Comparison of ENCODE assay signal across 10 cellular contexts in genomic region chr12:89427508-89428156, GRCh38.
DNase-seq lines count a peak whose midpoint lies in the region; ATAC-seq, FAIRE-seq and TF ChIP-seq lines count a peak whose summit lies in the region.
"Had no signal": no experiment of that assay in that cellular context is flagged by ENCODE, and none has a peak within 500 bp of the region (broad histone marks: within the 10 kb centered on the region; RNA-seq: fewer than 3 reads in every experiment).

No MANE protein-coding gene starts in this region.

- no peak overlapping the region for H3K4me3 ChIP-seq in brain microvascular endothelial cell (ENCODE audit: low read depth, low read length)
- no peak overlapping the region for H3K4me3 ChIP-seq in dorsolateral prefrontal cortex
- no peak overlapping the region for H3K4me3 ChIP-seq in esophagus muscularis mucosa
- H3K4me3 ChIP-seq: SJCRH30 had no signal

- no peak for DNase-seq in GM12891 (ENCODE audit: insufficient read length, low spot score)
- DNase-seq in GM20000 (ENCODE audit: low spot score), result peak; percentile 13
- peak; percentile 7 for DNase-seq in brain microvascular endothelial cell
- no peak for DNase-seq in dorsolateral prefrontal cortex
- DNase-seq in esophagus muscularis mucosa (ENCODE audit: extremely low spot score), result no peak
- no peak for DNase-seq in UCSD-AML1 (lab: John Stamatoyannopoulos, UW; ENCODE audit: unreplicated experiment)
- no peak for DNase-seq in NCI-H1930 (lab: John Stamatoyannopoulos, UW)
- DNase-seq: cerebellar nuclear complex, SJCRH30 had no signal

- FAIRE-seq in GM12891 (lab: Jason Lieb, UNC), result peak; percentile 50

- intact Hi-C loops in dorsolateral prefrontal cortex (cut with DNase I) (no loop called here), esophagus muscularis mucosa (cut with DNase I) (no loop called here)

- H3K36me3 ChIP-seq in brain microvascular endothelial cell (replicated peaks) (no peaks in the 10 kb centered on the region), esophagus muscularis mucosa (no peaks in the 10 kb centered on the region)
- H3K36me3 ChIP-seq: SJCRH30 had no signal

- peaks cover 0 to 7% (median 0%) of the 10 kb centered on the region in 4 donors for H3K4me1 ChIP-seq in esophagus muscularis mucosa
- H3K4me1 ChIP-seq: SJCRH30 had no signal

- no peak for TF ChIP-seq POLR2A in GM12891 (IDR thresholded peaks at IDR 0.05; ENCODE audit: low read depth, low read length)
- no peak for TF ChIP-seq POLR2A in esophagus muscularis mucosa (IDR thresholded peaks at IDR 0.05; ENCODE audit: low read depth)

- H3K27me3 ChIP-seq in brain microvascular endothelial cell (replicated peaks) (no peaks in the 10 kb centered on the region), dorsolateral prefrontal cortex (no peaks in the 10 kb centered on the region), esophagus muscularis mucosa (no peaks in the 10 kb centered on the region)
- H3K27me3 ChIP-seq: SJCRH30 had no signal

- TF ChIP-seq EP300 in esophagus muscularis mucosa (IDR thresholded peaks at IDR 0.05), result no peak

- H3K27ac ChIP-seq in brain microvascular endothelial cell, result no peak overlapping the region
- peak overlapping the region in 1 of 59 donors; percentile 22 for H3K27ac ChIP-seq in dorsolateral prefrontal cortex
- no peak overlapping the region for H3K27ac ChIP-seq in esophagus muscularis mucosa (replicated peaks in 1 of 4)
- H3K27ac ChIP-seq: SJCRH30 had no signal

- TF ChIP-seq CTCF in GM20000 (IDR thresholded peaks at IDR 0.05; ENCODE audit: extremely low read depth, missing control alignments) (no peak), brain microvascular endothelial cell (IDR thresholded peaks at IDR 0.05; ENCODE audit: low read depth, low read length, missing control alignments) (no peak), dorsolateral prefrontal cortex (IDR thresholded peaks at IDR 0.05 in 54 of 56, conservative IDR thresholded peaks at IDR 0.05 in 2 of 56; ENCODE audit: low read depth in 1 of 56, partially characterized antibody in 56 of 56) (no peak), esophagus muscularis mucosa (IDR thresholded peaks at IDR 0.05) (no peak)

- 71% methylated on average over 3 of the region's 3 CpGs for WGBS in esophagus muscularis mucosa

- ATAC-seq in HG03196 (IDR thresholded peaks at IDR 0.05; ENCODE audit: unreplicated experiment), result peak; percentile 88

- in situ Hi-C loops in brain microvascular endothelial cell (cut with HindIII; ENCODE audit: low pct_ligation_motif_present, low sequenced_read_pairs), result no loop called here

- no peaks in the 10 kb centered on the region for H3K9me3 ChIP-seq in esophagus muscularis mucosa
- H3K9me3 ChIP-seq: SJCRH30 had no signal

TF ChIP-seq in GM12891, 5 proteins besides CTCF, POLR2A, EP300 and RAD21:
- TF ChIP-seq SPI1 (IDR thresholded peaks at IDR 0.05; ENCODE audit: low read depth, low read length) (0 out of 2 replicates have a peak, but pooled peaks have one; percentile 11), PAX5 (IDR thresholded peaks at IDR 0.05; ENCODE audit: insufficient read depth, low read length, severe bottlenecking) (no peak)
TF ChIP-seq in GM12891: peak in this region for 1.

Comparison
In these comparisons a context has a peak if more than half of its experiments do, and no peak if none do; other contexts are left out.
1. DNase-seq: peak in GM20000 (single experiment) and brain microvascular endothelial cell (single experiment); none in GM12891 (single experiment), dorsolateral prefrontal cortex (0 of 10), esophagus muscularis mucosa (single experiment), UCSD-AML1 (single experiment) and NCI-H1930 (0 of 2).